In the genomic region with DNA sequence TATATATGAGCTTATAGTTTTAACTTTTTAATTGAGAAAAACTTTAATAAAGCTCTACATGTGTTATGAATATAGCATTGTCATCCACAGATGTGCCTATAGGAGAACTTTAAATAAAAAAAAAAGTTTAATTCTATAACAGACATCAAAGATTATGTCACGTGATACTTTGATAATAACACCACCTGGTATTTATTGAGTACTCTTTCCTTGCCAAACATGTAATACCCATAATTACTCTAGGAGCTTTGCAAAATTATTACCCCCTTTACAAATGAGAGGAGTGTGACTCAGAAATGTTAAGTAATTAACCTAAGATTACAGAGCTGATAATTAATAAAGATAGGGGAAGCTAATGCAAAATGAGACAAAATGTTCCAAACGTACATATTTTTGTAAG, we compare ENCODE assay signal across 14 cellular contexts. TPM values are rescaled to one million over a fixed set of nuclear protein-coding genes. Genes with fewer than 3 reads are reported as not detected.
DNase-seq lines count a peak whose midpoint lies in the region; ATAC-seq, FAIRE-seq and TF ChIP-seq lines count a peak whose summit lies in the region.
"Had no signal": no experiment of that assay in that cellular context is flagged by ENCODE, and none has a peak within 500 bp of the region (broad histone marks: within the 10 kb centered on the region; RNA-seq: fewer than 3 reads in every experiment).

No MANE protein-coding gene starts in this region.

- intact Hi-C loops in HepG2 (cut with micrococcal nuclease; ENCODE audit: unreplicated experiment), result loop anchor here (10.0 kb wide), 1 partner anchor 63 kb away; no protein-coding TSS in a partner anchor
- intact Hi-C loops in right lobe of liver (cut with DNase I), result no loop called here
- intact Hi-C loops in uterus (cut with DNase I; ENCODE audit: low total_unique reads), result no loop called here

- TF ChIP-seq CTCF in HepG2 (CRISPR knock-in tag; IDR thresholded peaks at IDR 0.05) (no peak), right lobe of liver (IDR thresholded peaks at IDR 0.05) (no peak), RWPE2 (IDR thresholded peaks at IDR 0.05; ENCODE audit: poor library complexity, severe bottlenecking) (no peak), foreskin keratinocyte (conservative IDR thresholded peaks at IDR 0.05) (no peak), uterus (IDR thresholded peaks at IDR 0.05) (peak in 1 of 4 experiments; percentile 4)

- H2AFZ ChIP-seq in HepG2 (ENCODE audit: low read length), result no peak overlapping the region

- CTCF ChIA-PET in HepG2 (lab: Yijun Ruan, JAX; ENCODE audit: low intra/inter-chr PET ratio, low total read pairs), result no interaction called here

- no peak for TF ChIP-seq RAD21 in HepG2 (CRISPR knock-in tag; IDR thresholded peaks at IDR 0.05)

- no peak overlapping the region for H3K9ac ChIP-seq in HepG2 (ENCODE audit: insufficient read depth, low read depth, low read length)

- POLR2A ChIA-PET in HepG2 (lab: Yijun Ruan, JAX), result interaction anchor here (1.1 to 2.3 kb wide), 5 partner anchors 9 to 43 kb away, joined by 3 to 8 read pairs (median 4); a partner anchor contains a TSS

- H3K4me2 ChIP-seq in HepG2 (ENCODE audit: low read depth, low read length), result 0 out of 2 replicates have a peak overlapping the region, but pooled peaks have one; percentile 28

- peaks cover 73% of the 10 kb centered on the region for H3K4me1 ChIP-seq in HepG2 (ENCODE audit: insufficient read depth, low read length)
- H3K4me1 ChIP-seq in right lobe of liver, result no peaks in the 10 kb centered on the region
- peaks cover 72% of the 10 kb centered on the region for H3K4me1 ChIP-seq in RWPE2 (ENCODE audit: insufficient read depth, poor library complexity, severe bottlenecking)
- peaks cover 61% of the 10 kb centered on the region for H3K4me1 ChIP-seq in foreskin keratinocyte
- H3K4me1 ChIP-seq in uterus, result peaks cover 0 to 4% of the 10 kb centered on the region in 2 donors

- no TSS peak for BruUV-seq in HepG2 (replicated peaks; lab: Mats Ljungman, UMichigan)

- no peak for FAIRE-seq in HepG2 (lab: Jason Lieb, UNC)
- FAIRE-seq: GM12891, urothelium cell line had no signal

- H3K36me3 ChIP-seq in HepG2 (replicated peaks in 1 of 2; ENCODE audit: control insufficient read depth in 1 of 2, insufficient read depth in 2 of 2, low read length in 2 of 2) (peaks cover 14 to 54% of the 10 kb centered on the region in 2 experiments), right lobe of liver (no peaks in the 10 kb centered on the region), RWPE2 (ENCODE audit: low read depth) (peaks cover 50% of the 10 kb centered on the region), uterus (no peaks in the 10 kb centered on the region)
- H3K36me3 ChIP-seq: MG63 had no signal

- H3K27ac ChIP-seq in HepG2 (ENCODE audit: extremely low read length, insufficient read depth, low read length) (peak overlapping the region; percentile 51), right lobe of liver (no peak overlapping the region), RWPE2 (ENCODE audit: poor library complexity, severe bottlenecking) (peak overlapping the region; percentile 85), foreskin keratinocyte (peak overlapping the region; percentile 82), uterus (peak overlapping the region; percentile 8 to 54)

- H3K4me3 ChIP-seq in HepG2 (replicated peaks in 1 of 3; ENCODE audit: insufficient read depth in 1 of 3, low read depth in 2 of 3, low read length in 3 of 3) (no peak overlapping the region), right lobe of liver (no peak overlapping the region), RWPE2 (ENCODE audit: severe bottlenecking) (no peak overlapping the region), uterus (no peak overlapping the region)
- H3K4me3 ChIP-seq: MG63 had no signal

- no peak for ATAC-seq in HepG2
- ATAC-seq in right lobe of liver, result no peak
- ATAC-seq in RWPE2 (ENCODE audit: low read depth), result no peak
- ATAC-seq in foreskin keratinocyte, result no peak
- no peak for ATAC-seq in GM18867 (IDR thresholded peaks at IDR 0.05; ENCODE audit: unreplicated experiment)

- TF ChIP-seq EP300 in HepG2 (IDR thresholded peaks at IDR 0.05; ENCODE audit: low read depth in 2 of 2, low read length in 2 of 2), result no peak
- no peak for TF ChIP-seq EP300 in HepG2 (CRISPR knock-in tag; IDR thresholded peaks at IDR 0.05; ENCODE audit: borderline replicate concordance)

- H3K9me3 ChIP-seq in HepG2 (ENCODE audit: low read length) (no peaks in the 10 kb centered on the region), right lobe of liver (no peaks in the 10 kb centered on the region), RWPE2 (ENCODE audit: severe bottlenecking) (no peaks in the 10 kb centered on the region), uterus (no peaks in the 10 kb centered on the region)
- H3K9me3 ChIP-seq: MG63 had no signal

- in situ Hi-C loops in HepG2 (cut with HindIII; ENCODE audit: extremely low pct_ligation_motif_present, low pct_unique_long_range_greater_than_20kb), result loop anchor here (10.0 kb wide), 1 partner anchor 77 kb away; no protein-coding TSS in a partner anchor

- peaks cover 34% of the 10 kb centered on the region for H3K79me2 ChIP-seq in HepG2 (ENCODE audit: insufficient read depth, low read length)

- TF ChIP-seq POLR2A in HepG2 (IDR thresholded peaks at IDR 0.05; ENCODE audit: insufficient read depth in 1 of 2, low read depth in 2 of 2, low read length in 2 of 2) (no peak), right lobe of liver (IDR thresholded peaks at IDR 0.05) (no peak), uterus (IDR thresholded peaks at IDR 0.05) (no peak)

- WGBS in HepG2 (ENCODE audit: low lambda C conversion rate), result 49% methylated on average over 2 of the region's 2 CpGs
- 44% methylated on average over 2 of the region's 2 CpGs for WGBS in right lobe of liver (ENCODE audit: insufficient coverage, low coverage, low lambda C conversion rate, missing lambda C conversion rate)

- no peaks in the 10 kb centered on the region for H3K27me3 ChIP-seq in HepG2 (ENCODE audit: control insufficient read depth in 1 of 2, insufficient read depth in 2 of 2, low read length in 2 of 2)
- no peaks in the 10 kb centered on the region for H3K27me3 ChIP-seq in right lobe of liver
- H3K27me3 ChIP-seq in RWPE2 (ENCODE audit: insufficient read depth, poor library complexity, severe bottlenecking), result no peaks in the 10 kb centered on the region
- H3K27me3 ChIP-seq in foreskin keratinocyte, result no peaks in the 10 kb centered on the region
- no peaks in the 10 kb centered on the region for H3K27me3 ChIP-seq in uterus
- H3K27me3 ChIP-seq: MG63 had no signal

- no peak for DNase-seq in HepG2 (ENCODE audit: low spot score)
- DNase-seq in right lobe of liver, result no peak
- DNase-seq in RWPE2 (ENCODE audit: low spot score), result no peak
- no peak for DNase-seq in foreskin keratinocyte
- no peak for DNase-seq in uterus
- no peak for DNase-seq in NOMO-1 (lab: John Stamatoyannopoulos, UW; ENCODE audit: unreplicated experiment in 2 of 2)
- DNase-seq in inferior parietal cortex (ENCODE audit: extremely low spot score), result no peak
- DNase-seq: activated gamma-delta T cell, caudate nucleus, MG63 had no signal

- H4K20me1 ChIP-seq in HepG2 (ENCODE audit: insufficient read depth, low read length), result no peaks in the 10 kb centered on the region; the same call in 1 of the 2 replicates

TF ChIP-seq in HepG2, 621 proteins besides CTCF, POLR2A, EP300 and RAD21 (continues in another document):
- TF ChIP-seq RELA (CRISPR knock-in tag; IDR thresholded peaks at IDR 0.05), result no peak

RNA-seq across cellular contexts. Expression of a gene that starts 43.0 kb away (rescaled TPM):
- total RNA-seq in HepG2 (2016; rRNA removed; fragmentation: Illumina TruSeq; extraction: Trizol) (10.2 and 15.8 TPM in 2 replicates), right lobe of liver (1 to 10 TPM in 1 of 6 experiments, under 1 TPM in 5; 0.11 to 1.6 (median 0.40) TPM), foreskin keratinocyte (78.7 and 140 TPM in 2 replicates), uterus (10 to 100 TPM in 1 of 4 donors, 1 to 10 TPM in 3; 1.3 to 22.4 (median 4.5) TPM)
- 0.79 and 0.91 TPM in 2 replicates for total RNA-seq in HepG2 (2016; cell fraction: cytosol; rRNA removed; fragmentation: Illumina TruSeq; extraction: Trizol; ENCODE audit: low read depth)
- 9.7 and 15.3 TPM in 2 replicates for total RNA-seq in HepG2 (2016; cell fraction: insoluble cytoplasmic fraction; rRNA removed; fragmentation: Illumina TruSeq; extraction: Trizol)
- total RNA-seq in HepG2 (2016; cell fraction: membrane; rRNA removed; fragmentation: Illumina TruSeq; extraction: Trizol), result 2.3 and 3.0 TPM in 2 replicates
- 25.3 and 27.8 TPM in 2 replicates for total RNA-seq in HepG2 (2016; cell fraction: nucleus; rRNA removed; fragmentation: Illumina TruSeq; extraction: Trizol)
- polyA plus RNA-seq in HepG2 (2011; rRNA removed) (49.3 and 58.3 TPM in 2 replicates), foreskin keratinocyte (9.1 and 14.7 TPM in 2 replicates)
- 24.9 and 38.8 TPM in 2 replicates for polyA plus RNA-seq in HepG2 (2011; cell fraction: cytosol; rRNA removed)
- polyA plus RNA-seq in HepG2 (2011; cell fraction: nucleus; rRNA removed), result 27.4 and 30.0 TPM in 2 replicates
- polyA plus RNA-seq in HepG2 (2012), result 40.3 and 49.9 TPM in 2 replicates
- 0.17 and 0.20 TPM in 2 replicates for polyA plus RNA-seq in HepG2 (2016; cell fraction: cytosol; fragmentation: Illumina TruSeq; extraction: Trizol; ENCODE audit: low read depth)
- polyA plus RNA-seq in HepG2 (2016; cell fraction: insoluble cytoplasmic fraction; fragmentation: Illumina TruSeq; extraction: Trizol; ENCODE audit: low read depth), result 3.7 TPM in 2 replicates
- 0.45 and 0.72 TPM in 2 replicates for polyA plus RNA-seq in HepG2 (2016; cell fraction: membrane; fragmentation: Illumina TruSeq; extraction: Trizol; ENCODE audit: low read depth)
- polyA plus RNA-seq in HepG2 (2016; cell fraction: nucleus; fragmentation: Illumina TruSeq; extraction: Trizol; ENCODE audit: insufficient read depth, low read depth), result 15.1 and 16.2 TPM in 2 replicates
- polyA minus RNA-seq in HepG2 (2011; rRNA and poly(A)+ RNA removed; ENCODE audit: low replicate concordance), result 19.4 and 121 TPM in 2 replicates
- 105 and 135 TPM in 2 replicates for polyA minus RNA-seq in HepG2 (2011; cell fraction: cytosol; rRNA and poly(A)+ RNA removed)
- polyA minus RNA-seq in HepG2 (2011; cell fraction: nucleus; rRNA and poly(A)+ RNA removed), result 209 and 232 TPM in 2 replicates
- polyA plus RNA-seq: CD14-positive monocyte had no signal

Comparison
In these comparisons a context has a peak if more than half of its experiments do, and no peak if none do; other contexts are left out.
1. H3K27ac ChIP-seq: peak in HepG2 (single experiment), RWPE2 (single experiment), foreskin keratinocyte (single experiment) and uterus (2 of 2); none in right lobe of liver (0 of 3).